In the genomic region with DNA sequence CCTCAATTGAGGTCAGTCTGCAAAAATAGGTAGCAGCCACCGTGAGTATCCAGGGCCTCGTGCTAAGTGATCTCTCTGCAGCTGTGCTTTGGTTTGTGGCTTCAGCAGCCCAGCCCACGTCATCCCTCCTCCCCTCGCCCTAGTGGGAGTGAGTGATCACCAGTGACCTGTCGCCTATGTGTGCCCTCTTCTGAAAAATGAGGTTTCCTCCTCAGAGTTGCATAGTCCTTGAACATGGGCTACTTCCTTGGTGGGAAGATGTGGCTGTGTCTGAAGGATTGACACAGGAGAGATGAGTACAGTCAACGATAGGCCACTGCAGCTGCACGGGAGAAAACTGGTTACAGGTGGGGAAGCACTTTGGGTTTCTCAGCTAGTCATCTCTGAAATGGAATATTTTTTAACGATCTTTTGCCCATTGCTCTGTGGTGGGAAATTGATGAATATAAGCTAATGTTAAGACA, we compare ENCODE assay signal across 8 cellular contexts.
DNase-seq lines count a peak whose midpoint lies in the region; ATAC-seq and TF ChIP-seq lines count a peak whose summit lies in the region.

No MANE protein-coding gene starts in this region.

- intact Hi-C loops in activated CD4-positive, alpha-beta T cell treated with anti-CD3 and anti-CD28 coated beads, Interleukin-2, amount 10 ng/mL, durations not matched to agents 24 days and 14 days (cut with micrococcal nuclease) = loop anchor here (2.0 to 10.0 kb wide), 3 partner anchors 94 to 358 kb away; partner anchors contain the start of gene ARL8B
- intact Hi-C loops in lower lobe of right lung (cut with DNase I) = no loop called here

- H3K27ac ChIP-seq in lower lobe of right lung (no peak overlapping the region), tibial nerve (peak overlapping the region in 2 of 4 donors; percentile 11 to 54)

- H3K4me1 ChIP-seq in lower lobe of right lung (peaks cover 46% of the 10 kb centered on the region), tibial nerve (peaks cover 0 to 51% (median 23%) of the 10 kb centered on the region in 4 donors)

- H3K27me3 ChIP-seq in lower lobe of right lung (ENCODE audit: low read depth) (no peaks in the 10 kb centered on the region), tibial nerve (no peaks in the 10 kb centered on the region)

- no peak for TF ChIP-seq EP300 in tibial nerve (IDR thresholded peaks at IDR 0.05)

- peak overlapping the region; percentile 97 for H3K27ac Mint-ChIP-seq in activated CD4-positive, alpha-beta T cell treated with anti-CD3 and anti-CD28 coated beads, Interleukin-2, amount 10 ng/mL, durations not matched to agents 24 days and 14 days

- ATAC-seq in GM19035 (IDR thresholded peaks at IDR 0.05; ENCODE audit: unreplicated experiment) = peak; percentile 68
- peak; percentile 53 for ATAC-seq in HG03196 (IDR thresholded peaks at IDR 0.05; ENCODE audit: unreplicated experiment)
- ATAC-seq in lower lobe of right lung = peak; percentile 33 to 46

- H3K4me3 ChIP-seq in lower lobe of right lung (no peak overlapping the region), tibial nerve (no peak overlapping the region)

- peak; percentile 94 for DNase-seq in activated CD4-positive, alpha-beta T cell treated with anti-CD3 and anti-CD28 coated beads, Interleukin-2, amount 10 ng/mL, durations not matched to agents 24 days and 14 days
- DNase-seq in lower lobe of right lung (peak; percentile 63), tibial nerve (ENCODE audit: low spot score in 2 of 2) (no peak), NCI-H82 (lab: John Stamatoyannopoulos, UW) (no peak), NCI-H128 (lab: John Stamatoyannopoulos, UW; ENCODE audit: unreplicated experiment) (no peak), NCI-H748 (lab: John Stamatoyannopoulos, UW; ENCODE audit: unreplicated experiment) (no peak)

- peaks cover 3% of the 10 kb centered on the region for H3K9me3 Mint-ChIP-seq in activated CD4-positive, alpha-beta T cell treated with anti-CD3 and anti-CD28 coated beads, Interleukin-2, amount 10 ng/mL, durations not matched to agents 24 days and 14 days

- H3K9me3 ChIP-seq in lower lobe of right lung = no peaks in the 10 kb centered on the region
- no peaks in the 10 kb centered on the region for H3K9me3 ChIP-seq in tibial nerve

- H3K4me3 Mint-ChIP-seq in activated CD4-positive, alpha-beta T cell treated with anti-CD3 and anti-CD28 coated beads, Interleukin-2, amount 10 ng/mL, durations not matched to agents 24 days and 14 days = peak overlapping the region; percentile 81

- peaks cover 51% of the 10 kb centered on the region for H3K36me3 Mint-ChIP-seq in activated CD4-positive, alpha-beta T cell treated with anti-CD3 and anti-CD28 coated beads, Interleukin-2, amount 10 ng/mL, durations not matched to agents 24 days and 14 days (ENCODE audit: low read depth)

- no peaks in the 10 kb centered on the region for H3K27me3 Mint-ChIP-seq in activated CD4-positive, alpha-beta T cell treated with anti-CD3 and anti-CD28 coated beads, Interleukin-2, amount 10 ng/mL, durations not matched to agents 24 days and 14 days

- WGBS in tibial nerve, 2 donors = 82 to 91% methylated on average over 8 of the region's 8 CpGs

- TF ChIP-seq CTCF in lower lobe of right lung (IDR thresholded peaks at IDR 0.05) (no peak), tibial nerve (IDR thresholded peaks at IDR 0.05) (no peak)

- H3K36me3 ChIP-seq in lower lobe of right lung = peaks cover 15% of the 10 kb centered on the region
- peaks cover 0 to 27% (median 0%) of the 10 kb centered on the region in 3 donors for H3K36me3 ChIP-seq in tibial nerve

- H3K4me1 Mint-ChIP-seq in activated CD4-positive, alpha-beta T cell treated with anti-CD3 and anti-CD28 coated beads, Interleukin-2, amount 10 ng/mL, durations not matched to agents 24 days and 14 days = peaks cover 83% of the 10 kb centered on the region

- no peak for TF ChIP-seq POLR2A in tibial nerve (IDR thresholded peaks at IDR 0.05)

Comparison
In these comparisons a context has a peak if more than half of its experiments do, and no peak if none do; other contexts are left out.
1. DNase-seq: peak in activated CD4-positive, alpha-beta T cell treated with anti-CD3 and anti-CD28 coated beads, Interleukin-2, amount 10 ng/mL, durations not matched to agents 24 days and 14 days (single experiment) and lower lobe of right lung (single experiment); none in tibial nerve (0 of 2), NCI-H82 (single experiment), NCI-H128 (single experiment) and NCI-H748 (single experiment).
2. Peak in every context shown above with its lines, with median percentiles within 50 percentile points of each other: ATAC-seq.